In genomic region chr5:151222769-151223446, GRCh38 we compare ENCODE assay signal across 8 cellular contexts. TPM values are rescaled to one million over a fixed set of nuclear protein-coding genes. Genes with fewer than 3 reads are reported as not detected.
DNase-seq lines count a peak whose midpoint lies in the region; ATAC-seq, FAIRE-seq and TF ChIP-seq lines count a peak whose summit lies in the region.

No MANE protein-coding gene starts in this region.

- 0% methylated on average over 3 of the region's 4 CpGs for WGBS in HepG2 (ENCODE audit: low lambda C conversion rate)
- WGBS in testis, 2 donors = 0 to 7% methylated on average over 1 to 4 of the region's 4 CpGs

- peak; percentile 23 for DNase-seq in OCI-LY7 (ENCODE audit: low spot score)
- DNase-seq in astrocyte of the cerebellum (ENCODE audit: low read depth) = no peak
- DNase-seq in HepG2 (ENCODE audit: low spot score) = no peak
- peak; percentile 60 for DNase-seq in testis
- DNase-seq in middle frontal gyrus (ENCODE audit: extremely low spot score, low spot score) = no peak
- no peak for DNase-seq in NCI-H2171 (lab: John Stamatoyannopoulos, UW)

- peak overlapping the region; percentile 79 for H3K4me2 ChIP-seq in OCI-LY7 (ENCODE audit: low read length)
- H3K4me2 ChIP-seq in HepG2 (ENCODE audit: low read depth, low read length) = peak overlapping the region; percentile 90

- POLR2A ChIA-PET in OCI-LY7 (lab: Charles Lee) (interaction anchor here (0.5 to 15.6 kb wide), 8 partner anchors 9 to 35 kb away, joined by 3 to 272 read pairs (median 4); partner anchors contain the start of gene GM2A), HepG2 (lab: Yijun Ruan, JAX) (interaction anchor here (1.3 to 2.5 kb wide), 7 partner anchors 9 to 203 kb away, joined by 3 to 89 read pairs (median 5); partner anchors contain the start of genes GM2A and GPX3)

- no peak for TF ChIP-seq POLR2A in HepG2 (IDR thresholded peaks at IDR 0.05; ENCODE audit: insufficient read depth in 1 of 2, low read depth in 2 of 2, low read length in 2 of 2)
- no peak for TF ChIP-seq POLR2A in testis (IDR thresholded peaks at IDR 0.05)

- peaks cover 84% of the 10 kb centered on the region for H3K4me1 ChIP-seq in OCI-LY7 (ENCODE audit: insufficient read depth, low read length, poor library complexity, severe bottlenecking)
- peaks cover 29% of the 10 kb centered on the region for H3K4me1 ChIP-seq in HepG2 (ENCODE audit: insufficient read depth, low read length)
- H3K4me1 ChIP-seq in testis = peaks cover 5% of the 10 kb centered on the region

- in situ Hi-C loops in astrocyte of the cerebellum (cut with HindIII; ENCODE audit: low sequenced_read_pairs) (no loop called here), HepG2 (cut with HindIII; ENCODE audit: extremely low pct_ligation_motif_present, low pct_unique_long_range_greater_than_20kb) (no loop called here)

- H2AFZ ChIP-seq in OCI-LY7 (ENCODE audit: low read length) (no peak overlapping the region), HepG2 (ENCODE audit: low read length) (no peak overlapping the region)

- H3K9ac ChIP-seq in HepG2 (ENCODE audit: insufficient read depth, low read depth, low read length) = peak overlapping the region; percentile 75

- TF ChIP-seq CTCF in OCI-LY7 (conservative IDR thresholded peaks at IDR 0.05; ENCODE audit: low read length) (no peak), astrocyte of the cerebellum (IDR thresholded peaks at IDR 0.05; ENCODE audit: low read depth, low read length, missing control alignments) (no peak), HepG2 (CRISPR knock-in tag; IDR thresholded peaks at IDR 0.05) (no peak), testis (IDR thresholded peaks at IDR 0.05) (no peak)

- H4K20me1 ChIP-seq in OCI-LY7 (ENCODE audit: insufficient read depth, low read length) (peaks cover 5% of the 10 kb centered on the region; the same call in 1 of the 2 replicates), HepG2 (ENCODE audit: insufficient read depth, low read length) (no peaks in the 10 kb centered on the region)

- FAIRE-seq in HepG2 (lab: Jason Lieb, UNC) = peak; percentile 77

- intact Hi-C loops in OCI-LY7 (cut with micrococcal nuclease; ENCODE audit: unreplicated experiment) (no loop called here), HepG2 (cut with micrococcal nuclease; ENCODE audit: unreplicated experiment) (loop anchor here (10.0 kb wide), 1 partner anchor 218 kb away; no protein-coding TSS in a partner anchor), testis (cut with DNase I; ENCODE audit: low total_unique reads) (no loop called here)

- H3K27me3 ChIP-seq in HepG2 (ENCODE audit: control insufficient read depth in 1 of 2, insufficient read depth in 2 of 2, low read length in 2 of 2) (no peaks in the 10 kb centered on the region; a peak in 1 of 5 replicates), testis (no peaks in the 10 kb centered on the region)

- no peak for TF ChIP-seq RAD21 in HepG2 (CRISPR knock-in tag; IDR thresholded peaks at IDR 0.05)

- no peaks in the 10 kb centered on the region for H3K9me2 ChIP-seq in OCI-LY7 (ENCODE audit: insufficient read depth, low read length)

- peak overlapping the region; percentile 98 for H3K27ac ChIP-seq in OCI-LY7 (ENCODE audit: low read depth, low read length, poor library complexity, severe bottlenecking)
- peak overlapping the region; percentile 66 for H3K27ac ChIP-seq in HepG2 (ENCODE audit: extremely low read length, insufficient read depth, low read length)
- H3K27ac ChIP-seq in testis = peak overlapping the region; percentile 71 to 84

- H3K9me3 ChIP-seq in OCI-LY7 (ENCODE audit: low read length) (no peaks in the 10 kb centered on the region), HepG2 (ENCODE audit: low read length) (no peaks in the 10 kb centered on the region), testis (no peaks in the 10 kb centered on the region)

- H3K4me3 ChIP-seq in OCI-LY7 (ENCODE audit: low read depth, low read length, poor library complexity, severe bottlenecking) (peak overlapping the region; percentile 84), astrocyte of the cerebellum (ENCODE audit: low read depth, low read length) (peak overlapping the region; percentile 56), HepG2 (replicated peaks in 1 of 3; ENCODE audit: insufficient read depth in 1 of 3, low read depth in 2 of 3, low read length in 3 of 3) (peak overlapping the region; percentile 81 to 90 (median 87)), testis (peak overlapping the region; percentile 61 to 96)

- ATAC-seq in GM18511 (IDR thresholded peaks at IDR 0.05; ENCODE audit: unreplicated experiment) (peak; percentile 81), HG02623 (IDR thresholded peaks at IDR 0.05; ENCODE audit: unreplicated experiment) (peak; percentile 56), HepG2 (peak; percentile 63)

- CTCF ChIA-PET in OCI-LY7 (lab: Charles Lee; ENCODE audit: unreplicated experiment) (interaction anchor here (0.6 to 3.4 kb wide), 5 partner anchors 9 to 93 kb away, joined by 3 to 18 read pairs (median 3); no protein-coding TSS in a partner anchor), HepG2 (lab: Yijun Ruan, JAX; ENCODE audit: low intra/inter-chr PET ratio, low total read pairs) (no interaction called here)

- H3K36me3 ChIP-seq in OCI-LY7 (ENCODE audit: insufficient read depth, low read length) (peaks cover 42% of the 10 kb centered on the region; the same call in 1 of the 2 replicates), HepG2 (replicated peaks in 1 of 2; ENCODE audit: control insufficient read depth in 1 of 2, insufficient read depth in 2 of 2, low read length in 2 of 2) (no peaks in the 10 kb centered on the region), testis (ENCODE audit: low read depth, missing control alignments) (no peaks in the 10 kb centered on the region)

- no peak for TF ChIP-seq EP300 in HepG2 (IDR thresholded peaks at IDR 0.05; ENCODE audit: low read depth in 2 of 2, low read length in 2 of 2)
- TF ChIP-seq EP300 in HepG2 (CRISPR knock-in tag; IDR thresholded peaks at IDR 0.05; ENCODE audit: borderline replicate concordance) = no peak

- BruUV-seq in OCI-LY7 (replicated peaks; lab: Mats Ljungman, UMichigan) (no TSS peak), HepG2 (replicated peaks; lab: Mats Ljungman, UMichigan) (no TSS peak)

- H3K79me2 ChIP-seq in OCI-LY7 (ENCODE audit: insufficient read depth, low read depth, low read length) (peaks cover 61% of the 10 kb centered on the region), HepG2 (ENCODE audit: insufficient read depth, low read length) (no peaks in the 10 kb centered on the region)

RNA-seq across cellular contexts. Expression of gene CCDC69, which starts 1.0 kb away (rescaled TPM):
- 111 and 123 TPM in 2 replicates for total RNA-seq in OCI-LY7 (2014; rRNA removed; shearing (Covaris generic))
- total RNA-seq in OCI-LY7 (2022) (118 and 119 TPM in 2 replicates), HepG2 (2016; rRNA removed; fragmentation: Illumina TruSeq; extraction: Trizol) (45.2 and 46.3 TPM in 2 replicates), testis (10 to 100 TPM; 37.6 to 65.3 TPM)
- total RNA-seq in HepG2 (2016; cell fraction: cytosol; rRNA removed; fragmentation: Illumina TruSeq; extraction: Trizol; ENCODE audit: low read depth) = 55.5 and 59.1 TPM in 2 replicates
- total RNA-seq in HepG2 (2016; cell fraction: insoluble cytoplasmic fraction; rRNA removed; fragmentation: Illumina TruSeq; extraction: Trizol) = 40.1 and 44.9 TPM in 2 replicates
- total RNA-seq in HepG2 (2016; cell fraction: membrane; rRNA removed; fragmentation: Illumina TruSeq; extraction: Trizol) = 122 and 135 TPM in 2 replicates
- 20.8 and 25.7 TPM in 2 replicates for total RNA-seq in HepG2 (2016; cell fraction: nucleus; rRNA removed; fragmentation: Illumina TruSeq; extraction: Trizol)
- polyA plus RNA-seq in HepG2 (2011; rRNA removed) (12.2 and 14.4 TPM in 2 replicates), testis (ENCODE audit: insufficient read depth, low read depth, low replicate concordance) (40.8 TPM)
- polyA plus RNA-seq in HepG2 (2011; cell fraction: cytosol; rRNA removed) = 10.9 and 17.9 TPM in 2 replicates
- polyA plus RNA-seq in HepG2 (2011; cell fraction: nucleus; rRNA removed) = 5.2 and 8.5 TPM in 2 replicates
- polyA plus RNA-seq in HepG2 (2012) = 11.3 and 12.9 TPM in 2 replicates
- polyA plus RNA-seq in HepG2 (2016; cell fraction: cytosol; fragmentation: Illumina TruSeq; extraction: Trizol; ENCODE audit: low read depth) = 76.9 and 83.3 TPM in 2 replicates
- 49.2 and 57.5 TPM in 2 replicates for polyA plus RNA-seq in HepG2 (2016; cell fraction: insoluble cytoplasmic fraction; fragmentation: Illumina TruSeq; extraction: Trizol; ENCODE audit: low read depth)
- 129 and 152 TPM in 2 replicates for polyA plus RNA-seq in HepG2 (2016; cell fraction: membrane; fragmentation: Illumina TruSeq; extraction: Trizol; ENCODE audit: low read depth)
- polyA plus RNA-seq in HepG2 (2016; cell fraction: nucleus; fragmentation: Illumina TruSeq; extraction: Trizol; ENCODE audit: insufficient read depth, low read depth) = 30.6 and 33.2 TPM in 2 replicates
- polyA minus RNA-seq in HepG2 (2011; rRNA and poly(A)+ RNA removed; ENCODE audit: low replicate concordance) = 0.35 and 14.2 TPM in 2 replicates
- polyA minus RNA-seq in HepG2 (2011; cell fraction: cytosol; rRNA and poly(A)+ RNA removed) = 5.0 and 5.8 TPM in 2 replicates
- 6.7 and 12.7 TPM in 2 replicates for polyA minus RNA-seq in HepG2 (2011; cell fraction: nucleus; rRNA and poly(A)+ RNA removed)

RNA-seq across cellular contexts. Expression of gene GM2A, which starts 30.1 kb away (rescaled TPM):
- 52.4 and 60.2 TPM in 2 replicates for total RNA-seq in OCI-LY7 (2014; rRNA removed; shearing (Covaris generic))
- 52.9 and 64.5 TPM in 2 replicates for total RNA-seq in OCI-LY7 (2022)
- total RNA-seq in HepG2 (2016; rRNA removed; fragmentation: Illumina TruSeq; extraction: Trizol) = 16.6 and 29.6 TPM in 2 replicates
- 4.1 and 4.6 TPM in 2 replicates for total RNA-seq in HepG2 (2016; cell fraction: cytosol; rRNA removed; fragmentation: Illumina TruSeq; extraction: Trizol; ENCODE audit: low read depth)
- total RNA-seq in HepG2 (2016; cell fraction: insoluble cytoplasmic fraction; rRNA removed; fragmentation: Illumina TruSeq; extraction: Trizol) = 17.1 and 30.7 TPM in 2 replicates
- total RNA-seq in HepG2 (2016; cell fraction: membrane; rRNA removed; fragmentation: Illumina TruSeq; extraction: Trizol) = 11.9 and 12.6 TPM in 2 replicates
- total RNA-seq in HepG2 (2016; cell fraction: nucleus; rRNA removed; fragmentation: Illumina TruSeq; extraction: Trizol) = 27.5 and 33.6 TPM in 2 replicates
- polyA plus RNA-seq in HepG2 (2011; rRNA removed) = 12.9 and 14.6 TPM in 2 replicates
- 11.3 TPM in 2 replicates for polyA plus RNA-seq in HepG2 (2011; cell fraction: cytosol; rRNA removed)
- polyA plus RNA-seq in HepG2 (2011; cell fraction: nucleus; rRNA removed) = 3.9 and 5.2 TPM in 2 replicates
- 8.5 and 11.0 TPM in 2 replicates for polyA plus RNA-seq in HepG2 (2012)
- 3.8 TPM in 2 replicates for polyA plus RNA-seq in HepG2 (2016; cell fraction: cytosol; fragmentation: Illumina TruSeq; extraction: Trizol; ENCODE audit: low read depth)
- 21.4 and 21.7 TPM in 2 replicates for polyA plus RNA-seq in HepG2 (2016; cell fraction: insoluble cytoplasmic fraction; fragmentation: Illumina TruSeq; extraction: Trizol; ENCODE audit: low read depth)
- polyA plus RNA-seq in HepG2 (2016; cell fraction: membrane; fragmentation: Illumina TruSeq; extraction: Trizol; ENCODE audit: low read depth) = 9.6 and 10.8 TPM in 2 replicates
- 42.8 and 48.3 TPM in 2 replicates for polyA plus RNA-seq in HepG2 (2016; cell fraction: nucleus; fragmentation: Illumina TruSeq; extraction: Trizol; ENCODE audit: insufficient read depth, low read depth)
- polyA minus RNA-seq in HepG2 (2011; rRNA and poly(A)+ RNA removed; ENCODE audit: low replicate concordance) = 9.2 and 31.1 TPM in 2 replicates
- 12.1 and 12.7 TPM in 2 replicates for polyA minus RNA-seq in HepG2 (2011; cell fraction: cytosol; rRNA and poly(A)+ RNA removed)
- 6.6 and 10.6 TPM in 2 replicates for polyA minus RNA-seq in HepG2 (2011; cell fraction: nucleus; rRNA and poly(A)+ RNA removed)
- 10 to 100 TPM; 38.0 to 54.4 TPM for total RNA-seq in testis
- 29.8 TPM for polyA plus RNA-seq in testis (ENCODE audit: insufficient read depth, low read depth, low replicate concordance)

Comparison
In these comparisons a context has a peak if more than half of its experiments do, and no peak if none do; other contexts are left out.
1. DNase-seq: peak in OCI-LY7 (single experiment) and testis (single experiment); none in astrocyte of the cerebellum (single experiment), HepG2 (single experiment), middle frontal gyrus (single experiment) and NCI-H2171 (single experiment).
2. Peak in every context shown above with its lines, with median percentiles within 50 percentile points of each other: ATAC-seq, H3K27ac ChIP-seq and H3K4me3 ChIP-seq.